In genomic region chr22:37244922-37245722, GRCh38 we compare ENCODE assay signal across 8 cellular contexts. TPM values are rescaled to one million over a fixed set of nuclear protein-coding genes. Genes with fewer than 3 reads are reported as not detected.
DNase-seq lines count a peak whose midpoint lies in the region; ATAC-seq and TF ChIP-seq lines count a peak whose summit lies in the region.

No MANE protein-coding gene starts in this region.

- H3F3A ChIP-seq in DOHH2 (ENCODE audit: control insufficient read depth, insufficient read depth), result peaks cover 18% of the 10 kb centered on the region

- H3K4me3 ChIP-seq in DOHH2 (ENCODE audit: low read length) (peak overlapping the region; percentile 93), OCI-LY3 (ENCODE audit: low read length) (peak overlapping the region; percentile 94), brain microvascular endothelial cell (ENCODE audit: low read depth, low read length) (no peak overlapping the region)

- H3K27me3 ChIP-seq in DOHH2 (ENCODE audit: control insufficient read depth, low read length), result no peaks in the 10 kb centered on the region
- no peaks in the 10 kb centered on the region for H3K27me3 ChIP-seq in OCI-LY3 (ENCODE audit: low read depth, low read length)
- H3K27me3 ChIP-seq in brain microvascular endothelial cell (replicated peaks), result no peaks in the 10 kb centered on the region

- H4K20me1 ChIP-seq in DOHH2 (ENCODE audit: control insufficient read depth, insufficient read depth, low read depth, low read length), result no peaks in the 10 kb centered on the region
- peaks cover 17% of the 10 kb centered on the region for H4K20me1 ChIP-seq in OCI-LY3 (ENCODE audit: insufficient read depth, low read length)

- H3K27ac ChIP-seq in DOHH2 (ENCODE audit: low read depth, low read length), result peak overlapping the region; percentile 93
- H3K27ac ChIP-seq in OCI-LY3 (ENCODE audit: low read length), result peak overlapping the region; percentile 96
- no peak overlapping the region for H3K27ac ChIP-seq in brain microvascular endothelial cell

- peak overlapping the region; percentile 99 for H3K9ac ChIP-seq in OCI-LY3 (ENCODE audit: low read length)

- no peak overlapping the region for H2AFZ ChIP-seq in OCI-LY3 (ENCODE audit: low read depth, low read length)

- H3K9me3 ChIP-seq in DOHH2 (ENCODE audit: control insufficient read depth, insufficient read depth, low read length) (no peaks in the 10 kb centered on the region), OCI-LY3 (ENCODE audit: insufficient read depth, low read length) (no peaks in the 10 kb centered on the region)

- H3K79me2 ChIP-seq in DOHH2 (ENCODE audit: control insufficient read depth, low read length) (peaks cover 38% of the 10 kb centered on the region), OCI-LY3 (ENCODE audit: low read length) (peaks cover 42% of the 10 kb centered on the region)

- H3K36me3 ChIP-seq in DOHH2 (ENCODE audit: control insufficient read depth, low read length) (peaks cover 30% of the 10 kb centered on the region), OCI-LY3 (replicated peaks; ENCODE audit: low read depth, low read length) (peaks cover 29% of the 10 kb centered on the region), brain microvascular endothelial cell (replicated peaks) (peaks cover 2% of the 10 kb centered on the region)

- no peaks in the 10 kb centered on the region for H3K9me2 ChIP-seq in DOHH2 (replicated peaks; ENCODE audit: control insufficient read depth, low read length)

- ATAC-seq in GM21529 (IDR thresholded peaks at IDR 0.05; ENCODE audit: unreplicated experiment) (peak; percentile 37), GM19397 (IDR thresholded peaks at IDR 0.05; ENCODE audit: unreplicated experiment) (no peak)

- H3K4me1 Mint-ChIP-seq in progenitor cell of endocrine pancreas (ENCODE audit: low read depth), result peaks cover 3% of the 10 kb centered on the region

- in situ Hi-C loops in brain microvascular endothelial cell (cut with HindIII; ENCODE audit: low pct_ligation_motif_present, low sequenced_read_pairs), result no loop called here

- no peak overlapping the region for H3K4me3 Mint-ChIP-seq in progenitor cell of endocrine pancreas (ENCODE audit: low read depth)

- no peaks in the 10 kb centered on the region for H3K9me3 Mint-ChIP-seq in progenitor cell of endocrine pancreas (ENCODE audit: low read depth)

- H3K4me2 ChIP-seq in DOHH2 (ENCODE audit: low read length) (peak overlapping the region; percentile 83), OCI-LY3 (ENCODE audit: low read length) (peak overlapping the region; percentile 92)

- no peak for TF ChIP-seq CTCF in DOHH2 (IDR thresholded peaks at IDR 0.05; ENCODE audit: low read depth, low read length, poor library complexity, severe bottlenecking)
- no peak for TF ChIP-seq CTCF in OCI-LY3 (IDR thresholded peaks at IDR 0.05; ENCODE audit: low read depth, low read length)
- no peak for TF ChIP-seq CTCF in brain microvascular endothelial cell (IDR thresholded peaks at IDR 0.05; ENCODE audit: low read depth, low read length, missing control alignments)
- TF ChIP-seq CTCF in progenitor cell of endocrine pancreas (IDR thresholded peaks at IDR 0.05; ENCODE audit: unreplicated experiment), result no peak

- peak; percentile 43 for DNase-seq in islet precursor cell
- DNase-seq in COLO829 (ENCODE audit: low spot score), result no peak
- DNase-seq in brain microvascular endothelial cell, result no peak
- DNase-seq in progenitor cell of endocrine pancreas (ENCODE audit: low spot score, unreplicated experiment), result no peak

- no peak overlapping the region for H3K27ac Mint-ChIP-seq in progenitor cell of endocrine pancreas

- H3K4me1 ChIP-seq in DOHH2 (ENCODE audit: control insufficient read depth, low read length) (peaks cover 74% of the 10 kb centered on the region), OCI-LY3 (ENCODE audit: low read length) (peaks cover 77% of the 10 kb centered on the region)

- H3K27me3 Mint-ChIP-seq in progenitor cell of endocrine pancreas, result peaks cover 4% of the 10 kb centered on the region

- no peaks in the 10 kb centered on the region for H3K36me3 Mint-ChIP-seq in progenitor cell of endocrine pancreas (ENCODE audit: insufficient read depth)

RNA-seq across cellular contexts. Expression of gene RAC2, which starts 1.1 kb away (rescaled TPM):
- total RNA-seq in progenitor cell of endocrine pancreas, result 1.7 and 1.9 TPM in 2 replicates

RNA-seq across cellular contexts. Expression of gene SSTR3, which starts 32.8 kb away (rescaled TPM):
- total RNA-seq in progenitor cell of endocrine pancreas, result 1.3 and 1.9 TPM in 2 replicates

RNA-seq across cellular contexts. Expression of gene CYTH4, which starts 37.2 kb away (rescaled TPM):
- total RNA-seq in progenitor cell of endocrine pancreas, result not detected in 2 replicates

RNA-seq across cellular contexts. Expression of gene C1QTNF6, which starts 57.1 kb away (rescaled TPM):
- 13.8 and 14.5 TPM in 2 replicates for total RNA-seq in progenitor cell of endocrine pancreas
